In genomic region chr5:176537608-176538504, GRCh38 we compare ENCODE assay signal across 8 cellular contexts. TPM values are rescaled to one million over a fixed set of nuclear protein-coding genes. Genes with fewer than 3 reads are reported as not detected.
DNase-seq lines count a peak whose midpoint lies in the region; ATAC-seq and TF ChIP-seq lines count a peak whose summit lies in the region.

No MANE protein-coding gene starts in this region.

- no peaks in the 10 kb centered on the region for H3K36me3 ChIP-seq in gastroesophageal sphincter
- peaks cover 6 to 25% of the 10 kb centered on the region in 2 donors for H3K36me3 ChIP-seq in neuronal stem cell (replicated peaks in 1 of 2; ENCODE audit: control insufficient read depth in 2 of 2, insufficient read depth in 2 of 2, low read length in 2 of 2)

- TF ChIP-seq CTCF in NB4 (IDR thresholded peaks at IDR 0.05; ENCODE audit: low read depth, low read length) (no peak), gastroesophageal sphincter (IDR thresholded peaks at IDR 0.05) (no peak)

- WGBS in gastroesophageal sphincter (ENCODE audit: low coverage in 1 of 2), 2 donors: 0 to 6% methylated on average over 6 of the region's 48 CpGs
- no CpG with 5 or more reads among the region's 48 CpGs for WGBS in neuronal stem cell (ENCODE audit: extremely low coverage in 2 of 2, insufficient read length in 2 of 2, insufficient replicate concordance in 1 of 2), 2 donors

- H2AFZ ChIP-seq in neuronal stem cell (ENCODE audit: low read length): peak overlapping the region; percentile 92

- no peak overlapping the region for H2BK12ac ChIP-seq in neuronal stem cell (ENCODE audit: low read length)

- ATAC-seq in HG02571 (IDR thresholded peaks at IDR 0.05; ENCODE audit: unreplicated experiment): peak; percentile 73
- peak; percentile 92 for ATAC-seq in gastroesophageal sphincter

- H3K4me3 ChIP-seq in NB4 (ENCODE audit: low read depth, low read length) (peak overlapping the region; percentile 91), gastroesophageal sphincter (peak overlapping the region; percentile 61 to 93), neuronal stem cell (ENCODE audit: low read length in 2 of 2) (peak overlapping the region; percentile 92 to 98)

- no peak overlapping the region for H2BK120ac ChIP-seq in neuronal stem cell (ENCODE audit: low read depth, low read length)

- peak; percentile 97 for DNase-seq in GM03348 (ENCODE audit: low spot score)
- peak; percentile 99 for DNase-seq in NB4 (ENCODE audit: low read depth)
- DNase-seq in SK-N-DZ (ENCODE audit: low spot score): peak; percentile 99
- DNase-seq in activated naive CD4-positive, alpha-beta T cell treated with anti-CD3 and anti-CD28 coated beads, Interleukin-2, amount 50 U/mL, for 16 hours: peak; percentile 97
- DNase-seq in neuronal stem cell (ENCODE audit: low spot score): peak; percentile 98
- peak; percentile 85 to 100 (median 98) for DNase-seq in substantia nigra (lab: John Stamatoyannopoulos, UW)

- no peaks in the 10 kb centered on the region for H3K27me3 ChIP-seq in gastroesophageal sphincter
- peaks cover 0 to 9% (median 0%) of the 10 kb centered on the region in 3 experiments for H3K27me3 ChIP-seq in neuronal stem cell (ENCODE audit: control insufficient read depth in 3 of 3, insufficient read depth in 3 of 3, low read depth in 1 of 3, low read length in 3 of 3)

- peak overlapping the region; percentile 99 for H3K18ac ChIP-seq in neuronal stem cell (ENCODE audit: low read length)

- no peak for TF ChIP-seq EP300 in gastroesophageal sphincter (IDR thresholded peaks at IDR 0.05)

- H3K9me3 ChIP-seq in gastroesophageal sphincter (no peaks in the 10 kb centered on the region), neuronal stem cell (replicated peaks in 1 of 2; ENCODE audit: control insufficient read depth in 2 of 2, insufficient read depth in 1 of 2, low read depth in 1 of 2, low read length in 2 of 2) (no peaks in the 10 kb centered on the region)

- H3K9ac ChIP-seq in neuronal stem cell (ENCODE audit: low read depth, low read length, poor library complexity): peak overlapping the region; percentile 95

- peak overlapping the region; percentile 90 for H4K91ac ChIP-seq in neuronal stem cell (ENCODE audit: low read depth, low read length, poor library complexity)

- peak overlapping the region; percentile 71 for H3K4ac ChIP-seq in neuronal stem cell (ENCODE audit: low read length)

- H3K4me2 ChIP-seq in neuronal stem cell (ENCODE audit: insufficient read depth, low read length, poor library complexity, severe bottlenecking): peak overlapping the region; percentile 72

- H2AK5ac ChIP-seq in neuronal stem cell (ENCODE audit: low read depth, low read length): peak overlapping the region; percentile 85

- H3K23ac ChIP-seq in neuronal stem cell (ENCODE audit: low read depth, low read length, poor library complexity): peak overlapping the region; percentile 18

- H3K27ac ChIP-seq in gastroesophageal sphincter: peak overlapping the region; percentile 90 to 100 (median 97)
- peak overlapping the region; percentile 93 for H3K27ac ChIP-seq in neuronal stem cell (replicated peaks; ENCODE audit: low read length)
- H3K27ac ChIP-seq in substantia nigra (ENCODE audit: low read depth, low read length, poor library complexity, severe bottlenecking): peak overlapping the region; percentile 99

- peak overlapping the region; percentile 32 for H3K14ac ChIP-seq in neuronal stem cell (ENCODE audit: low read length)

- H2BK5ac ChIP-seq in neuronal stem cell (ENCODE audit: low read length): peak overlapping the region; percentile 96

- H2BK15ac ChIP-seq in neuronal stem cell (ENCODE audit: low read length): peak overlapping the region; percentile 95

- peaks cover 13% of the 10 kb centered on the region for H3K79me1 ChIP-seq in neuronal stem cell (ENCODE audit: low read depth, low read length)

- H3K4me1 ChIP-seq in gastroesophageal sphincter (peaks cover 0 to 69% (median 45%) of the 10 kb centered on the region in 3 donors), neuronal stem cell (ENCODE audit: control insufficient read depth in 2 of 2, insufficient read depth in 1 of 2, low read depth in 1 of 2, low read length in 2 of 2) (peaks cover 17 to 32% of the 10 kb centered on the region in 2 donors)

- H4K8ac ChIP-seq in neuronal stem cell (ENCODE audit: low read depth, low read length): no peak overlapping the region

- TF ChIP-seq POLR2A in NB4 (IDR thresholded peaks at IDR 0.05; ENCODE audit: extremely low read depth, insufficient read length) (peak; percentile 73), gastroesophageal sphincter (IDR thresholded peaks at IDR 0.05) (peak in 1 of 2 donors; percentile 9)

RNA-seq across cellular contexts. Expression of gene RNF44, which starts 0.7 kb away (rescaled TPM):
- polyA plus RNA-seq in SK-N-DZ (2014; cell fraction: cytosol; rRNA removed): 35.7 and 40.3 TPM in 2 replicates
- polyA plus RNA-seq in SK-N-DZ (2014; cell fraction: nucleus; rRNA removed): 121 and 159 TPM in 2 replicates
- 10 to 100 TPM in 3 of 4 donors, 1 to 10 TPM in 1; 8.9 to 15.9 (median 12.4) TPM for total RNA-seq in gastroesophageal sphincter
- 77.9 TPM for polyA plus RNA-seq in neuronal stem cell (2013, experiment 1 of 2)
- 78.0 TPM for polyA plus RNA-seq in neuronal stem cell (2013, experiment 2 of 2)

RNA-seq across cellular contexts. Expression of gene CDHR2, which starts 11.3 kb away (rescaled TPM):
- 0.24 and 0.45 TPM in 2 replicates for polyA plus RNA-seq in SK-N-DZ (2014; cell fraction: cytosol; rRNA removed)
- 0.33 and 1.3 TPM in 2 replicates for polyA plus RNA-seq in SK-N-DZ (2014; cell fraction: nucleus; rRNA removed)
- total RNA-seq in gastroesophageal sphincter: under 1 TPM in 1 of 4 donors, not detected in 3; 0.15 TPM
- 0.01 TPM for polyA plus RNA-seq in neuronal stem cell (2013, experiment 1 of 2)
- polyA plus RNA-seq in neuronal stem cell (2013, experiment 2 of 2): 0.01 TPM

Comparison
In these comparisons a context has a peak if more than half of its experiments do, and no peak if none do; other contexts are left out.
1. Peak in every context shown above with its lines: DNase-seq, ATAC-seq, H3K4me3 ChIP-seq and H3K27ac ChIP-seq.